Comparison of ENCODE assay signal across 8 cellular contexts in genomic region chr2:74849228-74849892, GRCh38. TPM values are rescaled to one million over a fixed set of nuclear protein-coding genes. Genes with fewer than 3 reads are reported as not detected.
DNase-seq lines count a peak whose midpoint lies in the region; ATAC-seq and TF ChIP-seq lines count a peak whose summit lies in the region.

No MANE protein-coding gene starts in this region.

- intact Hi-C loops in left ventricle myocardium inferior (cut with micrococcal nuclease), result no loop called here

- H3K4me3 ChIP-seq in GM06990 (replicated peaks; ENCODE audit: low read depth, low read length) (peak overlapping the region; percentile 44), HUES64 (ENCODE audit: low read length) (no peak overlapping the region), left ventricle myocardium inferior (no peak overlapping the region)

- H3K36me3 ChIP-seq in GM06990 (ENCODE audit: control insufficient read depth, insufficient read depth, low read length), result peaks cover 7% of the 10 kb centered on the region
- H3K36me3 ChIP-seq in HUES64 (ENCODE audit: insufficient read depth, low read length), result peaks cover 4% of the 10 kb centered on the region
- H3K36me3 ChIP-seq in left ventricle myocardium inferior, result peaks cover under 1% of the 10 kb centered on the region

- peak overlapping the region; percentile 33; the same call in 1 of the 2 replicates for H3K9ac ChIP-seq in HUES64 (ENCODE audit: low read depth, low read length)

- 50% methylated on average over 8 of the region's 8 CpGs for WGBS in HUES64

- H3K27me3 ChIP-seq in GM06990 (replicated peaks; ENCODE audit: control insufficient read depth, insufficient read depth, low read length) (no peaks in the 10 kb centered on the region), HUES64 (ENCODE audit: insufficient read depth, low read length) (no peaks in the 10 kb centered on the region), left ventricle myocardium inferior (ENCODE audit: low read depth) (no peaks in the 10 kb centered on the region)

- no peak for TF ChIP-seq CTCF in GM06990 (IDR thresholded peaks at IDR 0.05; ENCODE audit: insufficient read depth, low read length, poor library complexity, severe bottlenecking)
- TF ChIP-seq CTCF in left ventricle myocardium inferior (IDR thresholded peaks at IDR 0.05; ENCODE audit: borderline replicate concordance), result no peak

- H3K4me1 ChIP-seq in HUES64 (ENCODE audit: insufficient read depth, low read length) (peaks cover 48% of the 10 kb centered on the region), left ventricle myocardium inferior (peaks cover 56% of the 10 kb centered on the region)

- ATAC-seq in GM21528 (IDR thresholded peaks at IDR 0.05; ENCODE audit: low FRiP score, unreplicated experiment), result peak; percentile 86

- DNase-seq in GM06990 (ENCODE audit: extremely low read depth, insufficient read length) (peak; percentile 44), left ventricle myocardium inferior (peak; percentile 41), NCI-H1694 (lab: John Stamatoyannopoulos, UW) (no peak), middle frontal gyrus (ENCODE audit: extremely low spot score, low spot score) (no peak)
- DNase-seq in activated CD4-positive, alpha-beta T cell treated with anti-CD3 and anti-CD28 coated beads, Interleukin-2, amount 50 U/mL, for 4 hours, result peak; percentile 18 to 34
- DNase-seq in stimulated activated CD4-positive, alpha-beta T cell treated with anti-CD3 and anti-CD28 coated beads, Interleukin-4, amount 100 ng/mL, for 4 hours, result peak; percentile 17 to 41

- peak overlapping the region; percentile 83 for H3K27ac ChIP-seq in HUES64 (ENCODE audit: low read depth, low read length)
- H3K27ac ChIP-seq in left ventricle myocardium inferior (replicated peaks), result peak overlapping the region; percentile 66

- H3K9me3 ChIP-seq in HUES64 (ENCODE audit: insufficient read depth, low read depth, low read length), result no peaks in the 10 kb centered on the region
- no peaks in the 10 kb centered on the region for H3K9me3 ChIP-seq in left ventricle myocardium inferior (replicated peaks)

RNA-seq across cellular contexts. Expression of gene HK2, which starts 15.4 kb away (rescaled TPM):
- polyA plus RNA-seq in HUES64 (2013, experiment 1 of 2), result 26.0 TPM
- 27.3 TPM for polyA plus RNA-seq in HUES64 (2013, experiment 2 of 2)
- 19.0 TPM for total RNA-seq in left ventricle myocardium inferior

Comparison
In these comparisons a context has a peak if more than half of its experiments do, and no peak if none do; other contexts are left out.
1. DNase-seq: peak in GM06990 (single experiment), activated CD4-positive, alpha-beta T cell treated with anti-CD3 and anti-CD28 coated beads, Interleukin-2, amount 50 U/mL, for 4 hours (2 of 2), left ventricle myocardium inferior (single experiment) and stimulated activated CD4-positive, alpha-beta T cell treated with anti-CD3 and anti-CD28 coated beads, Interleukin-4, amount 100 ng/mL, for 4 hours (2 of 2); none in NCI-H1694 (single experiment) and middle frontal gyrus (single experiment).